Comparison of ENCODE assay signal across 8 cellular contexts in the genomic region with DNA sequence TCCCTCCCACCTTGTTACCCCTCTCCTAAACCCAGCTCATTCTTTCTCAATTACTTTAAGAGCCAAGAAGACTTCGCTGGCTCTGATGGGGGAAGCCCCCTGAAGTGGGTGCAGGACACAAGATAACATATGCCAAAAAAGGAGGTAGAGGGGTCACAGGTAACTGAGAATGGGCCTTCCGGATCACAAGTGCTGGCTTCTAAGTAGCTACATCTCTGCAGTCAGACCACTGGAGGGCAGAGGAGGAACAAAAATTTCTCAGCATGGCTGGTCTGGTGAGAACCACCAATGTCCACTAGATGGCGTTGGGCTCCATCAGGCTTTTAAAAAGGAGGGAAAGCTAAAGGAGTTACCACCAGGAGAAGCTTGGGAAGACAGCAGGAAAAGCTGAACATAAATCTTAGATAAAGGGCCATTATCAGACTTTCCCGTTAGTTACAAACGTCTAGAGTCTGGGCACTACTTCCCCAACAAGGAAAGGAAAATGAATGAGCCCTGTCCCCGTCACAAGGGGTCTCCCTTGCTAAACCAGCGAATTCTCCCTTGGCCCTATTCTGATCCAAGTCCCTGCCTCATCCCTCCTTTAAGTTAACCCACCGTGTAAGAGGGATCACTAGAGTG. TPM values are rescaled to one million over a fixed set of nuclear protein-coding genes. Genes with fewer than 3 reads are reported as not detected.
DNase-seq lines count a peak whose midpoint lies in the region; ATAC-seq, FAIRE-seq and TF ChIP-seq lines count a peak whose summit lies in the region.

No MANE protein-coding gene starts in this region.

- peaks cover 83% of the 10 kb centered on the region for H3K79me2 ChIP-seq in hepatocyte

- peaks cover 33% of the 10 kb centered on the region for H3K4me1 ChIP-seq in hepatocyte (ENCODE audit: insufficient read depth)
- H3K4me1 ChIP-seq in skeletal muscle tissue (ENCODE audit: control insufficient read depth in 3 of 3, insufficient read depth in 3 of 3, low read length in 3 of 3) = peaks cover 24 to 47% (median 37%) of the 10 kb centered on the region in 3 donors

- CTCF ChIA-PET in HEK293T (lab: Yijun Ruan, JAX) = interaction anchor here (0.6 to 2.4 kb wide), 37 partner anchors 9 to 517 kb away, joined by 3 to 35 read pairs (median 4); a partner anchor contains a TSS

- peak; percentile 85 for ATAC-seq in activated naive CD8-positive, alpha-beta T cell treated with anti-CD3 and anti-CD28 coated beads, Interleukin-2, amount 50 U/mL, for 24 hours

- H3K9me2 ChIP-seq in hepatocyte (replicated peaks; ENCODE audit: insufficient read depth) = no peaks in the 10 kb centered on the region

- 29% methylated on average over 8 of the region's 8 CpGs for WGBS in hepatocyte (ENCODE audit: low lambda C conversion rate, missing lambda C conversion rate)

- H3K27me3 Mint-ChIP-seq in activated naive CD8-positive, alpha-beta T cell treated with anti-CD3 and anti-CD28 coated beads, Interleukin-2, amount 50 U/mL, for 24 hours = no peaks in the 10 kb centered on the region

- H3K27ac ChIP-seq in hepatocyte (peak overlapping the region; percentile 89), skeletal muscle tissue (ENCODE audit: low read depth, low read length) (no peak overlapping the region)

- H3K4me3 Mint-ChIP-seq in activated naive CD8-positive, alpha-beta T cell treated with anti-CD3 and anti-CD28 coated beads, Interleukin-2, amount 50 U/mL, for 24 hours = peak overlapping the region; percentile 61

- H3K4me1 Mint-ChIP-seq in activated naive CD8-positive, alpha-beta T cell treated with anti-CD3 and anti-CD28 coated beads, Interleukin-2, amount 50 U/mL, for 24 hours = peaks cover 41% of the 10 kb centered on the region

- H3K36me3 Mint-ChIP-seq in activated naive CD8-positive, alpha-beta T cell treated with anti-CD3 and anti-CD28 coated beads, Interleukin-2, amount 50 U/mL, for 24 hours (ENCODE audit: low read depth) = peaks cover 51% of the 10 kb centered on the region

- H3K9ac ChIP-seq in skeletal muscle tissue (ENCODE audit: low read depth in 1 of 3, low read length in 3 of 3) = peak overlapping the region in 2 of 3 donors; percentile 19 to 33

- DNase-seq in EL (peak; percentile 95), HEK293T (ENCODE audit: extremely low spot score) (peak; percentile 83), RCC 7860 (ENCODE audit: low spot score) (peak; percentile 72), hepatocyte (ENCODE audit: low spot score) (peak; percentile 94), SKM-1 treated with dmso at 0.1 percent for 144 hours (lab: John Stamatoyannopoulos, UW; ENCODE audit: unreplicated experiment) (no peak), NCI-H2171 treated with DMSO at 0.1 percent for 48 hours (lab: John Stamatoyannopoulos, UW) (no peak)
- DNase-seq in activated naive CD8-positive, alpha-beta T cell treated with anti-CD3 and anti-CD28 coated beads, Interleukin-2, amount 50 U/mL, for 24 hours = peak; percentile 71

- peak; percentile 12 for FAIRE-seq in RCC 7860 (lab: Jason Lieb, UNC)

- H3K9me3 Mint-ChIP-seq in activated naive CD8-positive, alpha-beta T cell treated with anti-CD3 and anti-CD28 coated beads, Interleukin-2, amount 50 U/mL, for 24 hours = no peaks in the 10 kb centered on the region

- H3K27ac Mint-ChIP-seq in activated naive CD8-positive, alpha-beta T cell treated with anti-CD3 and anti-CD28 coated beads, Interleukin-2, amount 50 U/mL, for 24 hours = peak overlapping the region; percentile 74

- no peaks in the 10 kb centered on the region for H3K36me3 ChIP-seq in hepatocyte (replicated peaks; ENCODE audit: insufficient read depth, low read depth)
- H3K36me3 ChIP-seq in skeletal muscle tissue (ENCODE audit: control insufficient read depth in 3 of 3, insufficient read depth in 3 of 3, low read length in 3 of 3) = peaks cover 41 to 56% (median 42%) of the 10 kb centered on the region in 3 donors

- H3K9me3 ChIP-seq in hepatocyte (ENCODE audit: low read depth) (no peaks in the 10 kb centered on the region), skeletal muscle tissue (ENCODE audit: control insufficient read depth in 3 of 3, low read length in 3 of 3) (no peaks in the 10 kb centered on the region)

- no peak overlapping the region for H2AFZ ChIP-seq in hepatocyte

- peak overlapping the region; percentile 92 for H3K4me2 ChIP-seq in hepatocyte

- H3K27me3 ChIP-seq in hepatocyte (no peaks in the 10 kb centered on the region), skeletal muscle tissue (ENCODE audit: control insufficient read depth in 3 of 3, insufficient read depth in 3 of 3, low read length in 3 of 3) (no peaks in the 10 kb centered on the region)

- H4K20me1 ChIP-seq in hepatocyte (ENCODE audit: insufficient read depth, poor library complexity, severe bottlenecking) = peaks cover 35% of the 10 kb centered on the region

- POLR2A ChIA-PET in HEK293T (lab: Yijun Ruan, JAX) = interaction anchor here (0.7 to 2.0 kb wide), 8 partner anchors 11 to 112 kb away, joined by 3 to 43 read pairs (median 5); a partner anchor contains a TSS

- H3K4me3 ChIP-seq in hepatocyte (no peak overlapping the region), skeletal muscle tissue (ENCODE audit: low read length in 3 of 3) (no peak overlapping the region)

- peak; percentile 100 for TF ChIP-seq CTCF in hepatocyte (IDR thresholded peaks at IDR 0.05; ENCODE audit: poor library complexity)

TF ChIP-seq in HEK293T, 16 proteins besides CTCF, POLR2A, EP300 and RAD21:
- TF ChIP-seq, protein P1, sequence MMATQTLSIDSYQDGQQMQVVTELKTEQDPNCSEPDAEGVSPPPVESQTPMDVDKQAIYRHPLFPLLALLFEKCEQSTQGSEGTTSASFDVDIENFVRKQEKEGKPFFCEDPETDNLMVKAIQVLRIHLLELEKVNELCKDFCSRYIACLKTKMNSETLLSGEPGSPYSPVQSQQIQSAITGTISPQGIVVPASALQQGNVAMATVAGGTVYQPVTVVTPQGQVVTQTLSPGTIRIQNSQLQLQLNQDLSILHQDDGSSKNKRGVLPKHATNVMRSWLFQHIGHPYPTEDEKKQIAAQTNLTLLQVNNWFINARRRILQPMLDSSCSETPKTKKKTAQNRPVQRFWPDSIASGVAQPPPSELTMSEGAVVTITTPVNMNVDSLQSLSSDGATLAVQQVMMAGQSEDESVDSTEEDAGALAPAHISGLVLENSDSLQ (IDR thresholded peaks at IDR 0.05) = peak; percentile 58; the same call in 1 of the 2 replicates
- TF ChIP-seq CTBP1 (IDR thresholded peaks at IDR 0.05; ENCODE audit: borderline replicate concordance) (no peak), ELF4 (IDR thresholded peaks at IDR 0.05) (no peak), L3MBTL2 (conservative IDR thresholded peaks at IDR 0.05) (peak; percentile 69), SUZ12 (IDR thresholded peaks at IDR 0.05) (no peak)

RNA-seq across cellular contexts. Expression of a gene that starts 11.6 kb away (rescaled TPM):
- total RNA-seq in hepatocyte = 6.7 and 6.9 TPM in 2 replicates
- polyA plus RNA-seq in hepatocyte = 18.0 and 19.8 TPM in 2 replicates
- 1.6 TPM for total RNA-seq in skeletal muscle tissue

RNA-seq across cellular contexts. Expression of a gene that starts 26.0 kb away (rescaled TPM):
- total RNA-seq in hepatocyte (97.5 and 108 TPM in 2 replicates), skeletal muscle tissue (62.1 TPM)
- 44.3 and 49.2 TPM in 2 replicates for polyA plus RNA-seq in hepatocyte

RNA-seq across cellular contexts. Expression of a gene that starts 26.4 kb away (rescaled TPM):
- total RNA-seq in hepatocyte (47.7 and 64.9 TPM in 2 replicates), skeletal muscle tissue (24.5 TPM)
- 118 and 146 TPM in 2 replicates for polyA plus RNA-seq in hepatocyte

RNA-seq across cellular contexts. Expression of a gene that starts 26.9 kb away (rescaled TPM):
- total RNA-seq in hepatocyte (not detected in 2 replicates), skeletal muscle tissue (not detected)
- not detected in 2 replicates for polyA plus RNA-seq in hepatocyte

RNA-seq across cellular contexts. Expression of a gene that starts 34.2 kb away (rescaled TPM):
- total RNA-seq in hepatocyte = 171 and 190 TPM in 2 replicates
- polyA plus RNA-seq in hepatocyte = 299 and 319 TPM in 2 replicates
- 183 TPM for total RNA-seq in skeletal muscle tissue

Comparison
In these comparisons a context has a peak if more than half of its experiments do, and no peak if none do; other contexts are left out.
1. DNase-seq: peak in EL (single experiment), HEK293T (single experiment), RCC 7860 (single experiment), activated naive CD8-positive, alpha-beta T cell treated with anti-CD3 and anti-CD28 coated beads, Interleukin-2, amount 50 U/mL, for 24 hours (single experiment) and hepatocyte (single experiment); none in SKM-1 treated with dmso at 0.1 percent for 144 hours (single experiment) and NCI-H2171 treated with DMSO at 0.1 percent for 48 hours (single experiment).